8 cellular contexts compared by ENCODE assay signal in the genomic region with DNA sequence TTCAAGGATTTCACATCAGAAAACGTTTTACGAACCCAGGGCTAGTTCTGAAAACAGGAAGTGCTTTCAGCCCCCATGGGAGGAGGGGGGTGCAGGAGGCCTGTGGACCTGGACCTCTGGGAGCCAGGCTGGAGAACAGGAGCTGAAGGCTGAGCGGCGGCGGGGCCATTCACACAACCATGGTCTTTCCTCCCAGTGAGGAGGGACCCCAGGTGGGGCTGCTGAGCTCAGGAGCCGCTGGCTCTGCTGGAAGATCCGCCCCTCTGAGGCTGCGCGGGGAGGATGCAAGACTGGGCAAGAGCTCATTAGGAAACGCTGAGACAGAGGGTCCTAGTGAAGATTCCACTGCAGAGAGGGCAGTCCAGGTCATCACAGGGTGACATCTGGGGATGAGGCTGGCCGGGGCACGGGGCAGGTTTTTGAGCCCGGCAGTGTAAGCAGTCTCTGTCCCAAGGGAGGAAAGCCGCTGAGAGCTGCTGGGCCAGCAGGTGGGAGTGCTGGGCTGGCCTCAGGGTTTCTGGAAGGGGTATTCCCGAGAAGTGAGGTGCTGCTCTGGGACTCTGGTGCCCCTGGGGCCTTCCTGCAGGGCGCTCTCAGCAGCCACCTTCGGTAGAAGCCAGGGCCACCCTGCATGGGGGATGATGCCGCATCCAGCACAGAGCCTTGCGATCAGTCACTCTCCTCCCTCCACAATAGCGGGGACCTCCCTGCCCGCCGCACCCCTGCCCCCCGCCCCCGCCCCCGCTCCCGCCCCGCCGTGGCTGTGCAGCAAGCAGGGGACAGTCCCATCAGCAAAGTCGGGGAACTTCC. TPM values are rescaled to one million over a fixed set of nuclear protein-coding genes. Genes with fewer than 3 reads are reported as not detected.
DNase-seq lines count a peak whose midpoint lies in the region; ATAC-seq and TF ChIP-seq lines count a peak whose summit lies in the region.

No MANE protein-coding gene starts in this region.

- intact Hi-C loops in right cardiac atrium (cut with DNase I): no loop called here

- peak; percentile 12 for DNase-seq in activated T-cell treated with anti-CD3 and anti-CD28 coated beads for 24 hours (ENCODE audit: low read depth)
- no peak for DNase-seq in activated T-cell treated with anti-CD3 and anti-CD28 coated beads for 4 hours
- DNase-seq in NB4 (ENCODE audit: low read depth): peak; percentile 87
- peak; percentile 15 for DNase-seq in activated T-helper 9 cell treated with anti-CD3 and anti-CD28 coated beads, Interleukin-2, amount 50 U/mL, for 16 hours (ENCODE audit: low read depth)
- peak; percentile 48 to 80 (median 79) for DNase-seq in right cardiac atrium
- peak; percentile 27 for DNase-seq in stimulated activated CD4-positive, alpha-beta T cell treated with anti-CD3 and anti-CD28 coated beads, Interleukin-12 subunit alpha, Interleukin-12 subunit beta, amount 100 ng/mL, for 4 hours
- DNase-seq in 8988T: no peak
- DNase-seq in NCI-H2029 treated with DMSO at 0.1 percent for 48 hours (lab: John Stamatoyannopoulos, UW): no peak

- no peaks in the 10 kb centered on the region for H3K4me1 ChIP-seq in right cardiac atrium (ENCODE audit: control insufficient read depth, insufficient read depth, low read length)

- TF ChIP-seq CTCF in NB4 (IDR thresholded peaks at IDR 0.05; ENCODE audit: low read depth, low read length): no peak

- H3K4me3 ChIP-seq in NB4 (ENCODE audit: low read depth, low read length): peak overlapping the region; percentile 99
- peak overlapping the region; percentile 40 for H3K4me3 ChIP-seq in right cardiac atrium (ENCODE audit: low read length)

- H3K9me3 ChIP-seq in right cardiac atrium (ENCODE audit: control insufficient read depth, low read length): no peaks in the 10 kb centered on the region

- peak; percentile 36 to 42 for ATAC-seq in right cardiac atrium

- TF ChIP-seq POLR2A in NB4 (IDR thresholded peaks at IDR 0.05; ENCODE audit: extremely low read depth, insufficient read length): peak; percentile 31

- 23% methylated on average over 29 of the region's 29 CpGs for WGBS in right cardiac atrium

- peak overlapping the region; percentile 32 for H3K27ac ChIP-seq in right cardiac atrium (ENCODE audit: low read length)

- H3K27me3 ChIP-seq in right cardiac atrium (ENCODE audit: control insufficient read depth, insufficient read depth): no peaks in the 10 kb centered on the region

RNA-seq across cellular contexts. Expression of a gene that starts 7.5 kb away (rescaled TPM):
- 10 to 100 TPM in 2 of 4 donors, 1 to 10 TPM in 2; 5.5 to 13.1 (median 10.6) TPM for total RNA-seq in right cardiac atrium
- polyA plus RNA-seq in right cardiac atrium: 6.2 TPM

RNA-seq across cellular contexts. Expression of a gene that starts 52.7 kb away (rescaled TPM):
- under 1 TPM in 3 of 4 donors, not detected in 1; 0.37 to 0.79 (median 0.78) TPM for total RNA-seq in right cardiac atrium
- 0.29 TPM for polyA plus RNA-seq in right cardiac atrium

RNA-seq across cellular contexts. Expression of a gene that starts 56.7 kb away (rescaled TPM):
- 10 to 100 TPM; 15.0 to 37.5 (median 18.0) TPM for total RNA-seq in right cardiac atrium
- 12.7 TPM for polyA plus RNA-seq in right cardiac atrium

Comparison
In these comparisons a context has a peak if more than half of its experiments do, and no peak if none do; other contexts are left out.
1. DNase-seq: peak in activated T-cell treated with anti-CD3 and anti-CD28 coated beads for 24 hours (single experiment), NB4 (single experiment), activated T-helper 9 cell treated with anti-CD3 and anti-CD28 coated beads, Interleukin-2, amount 50 U/mL, for 16 hours (single experiment), right cardiac atrium (3 of 3) and stimulated activated CD4-positive, alpha-beta T cell treated with anti-CD3 and anti-CD28 coated beads, Interleukin-12 subunit alpha, Interleukin-12 subunit beta, amount 100 ng/mL, for 4 hours (single experiment); none in activated T-cell treated with anti-CD3 and anti-CD28 coated beads for 4 hours (single experiment), 8988T (single experiment) and NCI-H2029 treated with DMSO at 0.1 percent for 48 hours (single experiment).